ENCODE assay signal across 31 cellular contexts in genomic region chr5:31375999-31376720, GRCh38.
"Had no signal": no experiment of that assay in that cellular context is flagged by ENCODE, and none has a peak within 500 bp of the region (broad histone marks: within the 10 kb centered on the region; RNA-seq: fewer than 3 reads in every experiment).

No MANE protein-coding gene starts in this region.

- H3K4me3 Mint-ChIP-seq: T-cell had no signal

- H3K36me3 ChIP-seq: SJCRH30 had no signal

- H3K4me1 ChIP-seq: SJCRH30 had no signal

- DNase-seq: Karpas-422, KBM-7, MM.1S, MV-4-11, NCI-H1092, NCI-H1105, NCI-H1417 treated with DMSO at 0.1 percent for 48 hours, NCI-H1436 treated with DMSO at 0.1 percent for 48 hours, NCI-H1694 treated with DMSO at 0.1 percent for 48 hours, NCI-H187 treated with DMSO at 0.1 percent for 48 hours, NCI-H2029, NCI-H2081, NCI-H2171 treated with DMSO at 0.1 percent for 48 hours, NCI-H226, NCI-H446 treated with DMSO at 0.1 percent for 48 hours, NCI-H510A, NCI-H524, NCI-H526, NCI-H69, NCI-H748 treated with DMSO at 0.1 percent for 48 hours, NCI-H82, SHP77, SIG-M5, SJCRH30, T-cell had no signal

- H3K4me1 Mint-ChIP-seq: T-cell had no signal

- H3K4me2 ChIP-seq: KMS-11, PC-9 had no signal

- H3K27me3 ChIP-seq: SJCRH30 had no signal

- H3K9me3 ChIP-seq: SJCRH30 had no signal

- H3K27ac ChIP-seq: KMS-11, PC-9, RWPE1, SJCRH30, SK-N-MC had no signal

- H2AFZ ChIP-seq: PC-9 had no signal

- ATAC-seq: Panc1, Right ventricle myocardium inferior, T-cell had no signal

- H3K4me3 ChIP-seq: PC-9, SJCRH30, SK-N-MC had no signal

- H3K27ac Mint-ChIP-seq: T-cell had no signal

- H3K36me3 Mint-ChIP-seq: T-cell had no signal

- H3K9ac ChIP-seq: KMS-11 had no signal
